8 cellular contexts compared by ENCODE assay signal in the genomic region with DNA sequence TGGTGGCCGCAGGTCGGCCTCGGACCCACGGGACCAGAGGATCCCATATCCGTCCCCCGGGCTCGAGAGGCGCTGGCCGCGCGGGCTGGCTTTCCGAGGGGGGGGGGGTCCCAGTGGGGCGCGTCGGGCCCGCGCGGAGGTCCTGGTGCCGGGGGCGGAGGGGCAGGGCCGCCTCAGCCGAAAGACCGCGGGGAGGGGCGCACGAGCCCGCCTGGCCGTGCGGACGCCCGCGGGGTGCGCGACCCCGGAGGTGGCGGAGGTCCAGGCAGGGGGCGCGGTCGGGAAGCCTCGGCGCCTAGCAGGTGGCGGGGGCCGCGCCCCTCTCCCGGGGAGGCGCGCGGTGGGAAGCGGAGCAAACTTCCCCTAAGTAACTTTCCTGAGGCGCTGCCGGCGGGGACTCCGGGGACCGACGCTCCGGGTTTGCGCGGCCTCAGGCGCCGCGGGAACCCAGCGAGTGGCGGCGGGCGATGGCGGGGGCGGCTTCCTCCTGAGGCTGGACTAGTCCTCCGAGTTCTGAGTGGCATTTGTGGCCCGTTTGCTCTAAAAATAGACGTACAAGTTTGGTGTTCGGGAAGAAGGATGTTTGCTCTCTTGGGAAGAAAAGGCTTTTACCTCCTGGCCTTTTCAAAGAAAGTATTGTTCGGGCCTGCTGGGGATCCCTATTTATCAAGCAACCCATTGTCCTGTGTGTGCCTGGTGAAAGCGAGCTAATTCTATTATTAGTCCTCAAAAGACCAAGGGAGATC. TPM values are rescaled to one million over a fixed set of nuclear protein-coding genes. Genes with fewer than 3 reads are reported as not detected.
A peak's percentile ranks its signal among the peaks of the same experiment; 100 is the strongest.
DNase-seq lines count a peak whose midpoint lies in the region; ATAC-seq lines count a peak whose summit lies in the region.

No MANE protein-coding gene starts in this region.

- peak; percentile 37 to 38 for ATAC-seq in activated T-cell treated with anti-CD3 and anti-CD28 coated beads, Interleukin-2, amount 50 U/mL, for 4 hours
- ATAC-seq in HG03039 (IDR thresholded peaks at IDR 0.05; ENCODE audit: unreplicated experiment) = peak; percentile 19

- peaks cover 33% of the 10 kb centered on the region for H3K27me3 Mint-ChIP-seq in activated T-cell treated with anti-CD3 and anti-CD28 coated beads, Interleukin-2, amount 50 U/mL, for 4 hours (ENCODE audit: low read depth)

- peaks cover 3% of the 10 kb centered on the region for H3K9me3 Mint-ChIP-seq in activated T-cell treated with anti-CD3 and anti-CD28 coated beads, Interleukin-2, amount 50 U/mL, for 4 hours

- no peaks in the 10 kb centered on the region for H3K36me3 Mint-ChIP-seq in activated T-cell treated with anti-CD3 and anti-CD28 coated beads, Interleukin-2, amount 50 U/mL, for 4 hours (ENCODE audit: insufficient read depth)

- H3K4me1 Mint-ChIP-seq in activated T-cell treated with anti-CD3 and anti-CD28 coated beads, Interleukin-2, amount 50 U/mL, for 4 hours (ENCODE audit: low read depth) = peaks cover 2% of the 10 kb centered on the region

- H3K4me3 Mint-ChIP-seq in activated T-cell treated with anti-CD3 and anti-CD28 coated beads, Interleukin-2, amount 50 U/mL, for 4 hours = peak overlapping the region; percentile 75

- no peak for DNase-seq in activated T-cell treated with anti-CD3 and anti-CD28 coated beads, Interleukin-2, amount 50 U/mL, for 4 hours
- DNase-seq in activated T-cell treated with anti-CD3 and anti-CD28 coated beads, Interleukin-2, amount 50 U/mL, for 1 hour = no peak
- DNase-seq in NCI-H510A treated with DMSO at 0.1 percent for 48 hours (lab: John Stamatoyannopoulos, UW) (peak; percentile 52), anterior cingulate cortex (lab: John Stamatoyannopoulos, UW) (peak in 50 of 58 donors; percentile 13 to 78 (median 56)), hepatic stellate cell (ENCODE audit: low spot score) (peak; percentile 24), posterior vena cava (ENCODE audit: low spot score) (peak; percentile 86)
- DNase-seq in activated effector memory CD4-positive, alpha-beta T cell treated with anti-CD3 and anti-CD28 coated beads, Interleukin-2, amount 50 U/mL, for 16 hours = no peak

- intact Hi-C loops in posterior vena cava (cut with DNase I) = no loop called here

RNA-seq across cellular contexts. Expression of gene BTBD3, which starts 26.4 kb away (rescaled TPM):
- 1 to 10 TPM; 3.0 to 4.9 (median 4.3) TPM for total RNA-seq in activated T-cell treated with anti-CD3 and anti-CD28 coated beads, Interleukin-2, amount 50 U/mL, for 4 hours
- total RNA-seq in posterior vena cava = 10 to 100 TPM; 18.4 to 24.8 TPM

Comparison
In these comparisons a context has a peak if more than half of its experiments do, and no peak if none do; other contexts are left out.
1. DNase-seq: peak in NCI-H510A treated with DMSO at 0.1 percent for 48 hours (single experiment), anterior cingulate cortex (50 of 58), hepatic stellate cell (single experiment) and posterior vena cava (single experiment); none in activated T-cell treated with anti-CD3 and anti-CD28 coated beads, Interleukin-2, amount 50 U/mL, for 4 hours (single experiment), activated T-cell treated with anti-CD3 and anti-CD28 coated beads, Interleukin-2, amount 50 U/mL, for 1 hour (single experiment) and activated effector memory CD4-positive, alpha-beta T cell treated with anti-CD3 and anti-CD28 coated beads, Interleukin-2, amount 50 U/mL, for 16 hours (single experiment).